In the genomic region with DNA sequence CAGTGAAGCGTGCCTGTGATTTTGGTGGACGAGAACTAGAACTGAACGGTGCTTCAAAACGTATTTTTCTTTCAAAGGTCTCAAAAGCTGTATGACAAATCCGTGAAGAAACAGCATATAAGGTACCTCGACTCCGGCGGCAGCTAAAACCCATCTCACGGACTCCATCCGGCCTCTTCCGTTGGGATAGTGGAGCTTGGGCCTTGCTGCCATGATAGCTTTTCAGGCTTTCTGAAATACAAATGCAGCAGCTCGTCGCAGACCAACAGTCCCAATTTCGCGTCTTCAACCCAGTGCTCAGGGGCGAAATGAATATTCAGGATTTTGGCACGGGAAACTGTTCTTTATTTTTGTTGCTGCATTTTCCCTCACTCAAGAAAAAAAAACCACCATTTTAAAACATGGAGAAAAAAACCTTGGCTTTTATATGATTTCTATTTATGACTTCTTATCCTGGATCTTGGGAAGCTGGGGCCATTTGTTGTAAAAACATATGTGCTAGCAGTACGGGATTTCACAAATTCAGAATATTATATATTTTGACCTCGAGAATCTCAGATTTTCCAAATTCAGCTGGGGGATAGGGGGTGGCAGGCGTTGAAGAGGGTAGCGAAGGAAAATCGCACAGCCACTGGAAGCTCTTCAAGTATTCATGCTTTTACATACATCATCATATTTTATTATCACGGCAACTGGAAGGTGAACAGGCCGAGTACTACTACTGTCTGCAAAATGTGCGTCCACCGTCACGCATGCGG, we compare ENCODE assay signal across 1 cellular context.
A peak's percentile ranks its signal among the peaks of the same experiment; 100 is the strongest.
TF ChIP-seq lines count a peak whose summit lies in the region.

No MANE protein-coding gene starts in this region.

TF ChIP-seq in HepG2, 621 proteins besides CTCF, POLR2A, EP300 and RAD21 (continued from another document and continues in another):
- TF ChIP-seq, protein P1, sequence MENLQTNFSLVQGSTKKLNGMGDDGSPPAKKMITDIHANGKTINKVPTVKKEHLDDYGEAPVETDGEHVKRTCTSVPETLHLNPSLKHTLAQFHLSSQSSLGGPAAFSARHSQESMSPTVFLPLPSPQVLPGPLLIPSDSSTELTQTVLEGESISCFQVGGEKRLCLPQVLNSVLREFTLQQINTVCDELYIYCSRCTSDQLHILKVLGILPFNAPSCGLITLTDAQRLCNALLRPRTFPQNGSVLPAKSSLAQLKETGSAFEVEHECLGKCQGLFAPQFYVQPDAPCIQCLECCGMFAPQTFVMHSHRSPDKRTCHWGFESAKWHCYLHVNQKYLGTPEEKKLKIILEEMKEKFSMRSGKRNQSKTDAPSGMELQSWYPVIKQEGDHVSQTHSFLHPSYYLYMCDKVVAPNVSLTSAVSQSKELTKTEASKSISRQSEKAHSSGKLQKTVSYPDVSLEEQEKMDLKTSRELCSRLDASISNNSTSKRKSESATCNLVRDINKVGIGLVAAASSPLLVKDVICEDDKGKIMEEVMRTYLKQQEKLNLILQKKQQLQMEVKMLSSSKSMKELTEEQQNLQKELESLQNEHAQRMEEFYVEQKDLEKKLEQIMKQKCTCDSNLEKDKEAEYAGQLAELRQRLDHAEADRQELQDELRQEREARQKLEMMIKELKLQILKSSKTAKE (CRISPR knock-in tag; IDR thresholded peaks at IDR 0.05; ENCODE audit: borderline replicate concordance): no peak
- no peak for TF ChIP-seq GMEB1 (CRISPR knock-in tag; IDR thresholded peaks at IDR 0.05; ENCODE audit: borderline replicate concordance)
- TF ChIP-seq ZNF687 (CRISPR knock-in tag; IDR thresholded peaks at IDR 0.05): no peak
- no peak for TF ChIP-seq SETDB1 (CRISPR knock-in tag; IDR thresholded peaks at IDR 0.05; ENCODE audit: borderline replicate concordance)
- no peak for TF ChIP-seq NR2F2 (IDR thresholded peaks at IDR 0.05; ENCODE audit: borderline replicate concordance, low read depth)
- TF ChIP-seq ZNF382 (CRISPR knock-in tag; IDR thresholded peaks at IDR 0.05; ENCODE audit: borderline replicate concordance): no peak
- no peak for TF ChIP-seq HOXD1 (CRISPR knock-in tag; IDR thresholded peaks at IDR 0.05)
- TF ChIP-seq TAF1 (CRISPR knock-in tag; IDR thresholded peaks at IDR 0.05): no peak
- TF ChIP-seq FOXO1 (CRISPR knock-in tag; IDR thresholded peaks at IDR 0.05): no peak
- TF ChIP-seq CCAR2 (optimal IDR thresholded peaks at IDR 0.05; ENCODE audit: low read depth, low read length): no peak
- TF ChIP-seq UBTF (CRISPR knock-in tag; IDR thresholded peaks at IDR 0.05): no peak
- TF ChIP-seq, protein P2, sequence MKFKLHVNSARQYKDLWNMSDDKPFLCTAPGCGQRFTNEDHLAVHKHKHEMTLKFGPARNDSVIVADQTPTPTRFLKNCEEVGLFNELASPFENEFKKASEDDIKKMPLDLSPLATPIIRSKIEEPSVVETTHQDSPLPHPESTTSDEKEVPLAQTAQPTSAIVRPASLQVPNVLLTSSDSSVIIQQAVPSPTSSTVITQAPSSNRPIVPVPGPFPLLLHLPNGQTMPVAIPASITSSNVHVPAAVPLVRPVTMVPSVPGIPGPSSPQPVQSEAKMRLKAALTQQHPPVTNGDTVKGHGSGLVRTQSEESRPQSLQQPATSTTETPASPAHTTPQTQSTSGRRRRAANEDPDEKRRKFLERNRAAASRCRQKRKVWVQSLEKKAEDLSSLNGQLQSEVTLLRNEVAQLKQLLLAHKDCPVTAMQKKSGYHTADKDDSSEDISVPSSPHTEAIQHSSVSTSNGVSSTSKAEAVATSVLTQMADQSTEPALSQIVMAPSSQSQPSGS (CRISPR knock-in tag; IDR thresholded peaks at IDR 0.05): no peak
- no peak for TF ChIP-seq ZBTB26 (CRISPR knock-in tag; IDR thresholded peaks at IDR 0.05; ENCODE audit: borderline replicate concordance)
- TF ChIP-seq ZFYVE20 (CRISPR knock-in tag; IDR thresholded peaks at IDR 0.05; ENCODE audit: borderline replicate concordance, low read depth): no peak
- no peak for TF ChIP-seq HNRNPLL (IDR thresholded peaks at IDR 0.05; ENCODE audit: low read depth, low read length, poor library complexity, severe bottlenecking)
- TF ChIP-seq, protein P3, sequence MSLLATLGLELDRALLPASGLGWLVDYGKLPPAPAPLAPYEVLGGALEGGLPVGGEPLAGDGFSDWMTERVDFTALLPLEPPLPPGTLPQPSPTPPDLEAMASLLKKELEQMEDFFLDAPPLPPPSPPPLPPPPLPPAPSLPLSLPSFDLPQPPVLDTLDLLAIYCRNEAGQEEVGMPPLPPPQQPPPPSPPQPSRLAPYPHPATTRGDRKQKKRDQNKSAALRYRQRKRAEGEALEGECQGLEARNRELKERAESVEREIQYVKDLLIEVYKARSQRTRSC (CRISPR knock-in tag; IDR thresholded peaks at IDR 0.05; ENCODE audit: low read depth): no peak
- TF ChIP-seq, protein P4, sequence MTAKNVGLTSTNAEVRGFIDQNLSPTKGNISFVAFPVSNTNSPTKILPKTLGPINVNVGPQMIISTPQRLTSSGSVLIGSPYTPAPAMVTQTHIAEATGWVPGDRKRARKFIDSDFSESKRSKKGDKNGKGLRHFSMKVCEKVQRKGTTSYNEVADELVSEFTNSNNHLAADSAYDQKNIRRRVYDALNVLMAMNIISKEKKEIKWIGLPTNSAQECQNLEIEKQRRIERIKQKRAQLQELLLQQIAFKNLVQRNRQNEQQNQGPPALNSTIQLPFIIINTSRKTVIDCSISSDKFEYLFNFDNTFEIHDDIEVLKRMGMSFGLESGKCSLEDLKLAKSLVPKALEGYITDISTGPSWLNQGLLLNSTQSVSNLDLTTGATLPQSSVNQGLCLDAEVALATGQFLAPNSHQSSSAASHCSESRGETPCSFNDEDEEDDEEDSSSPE (CRISPR knock-in tag; IDR thresholded peaks at IDR 0.05): no peak
- TF ChIP-seq KDM5B (CRISPR knock-in tag; IDR thresholded peaks at IDR 0.05; ENCODE audit: borderline replicate concordance): 0 out of 2 replicates have a peak, but pooled peaks have one; percentile 33
- TF ChIP-seq, protein P5, sequence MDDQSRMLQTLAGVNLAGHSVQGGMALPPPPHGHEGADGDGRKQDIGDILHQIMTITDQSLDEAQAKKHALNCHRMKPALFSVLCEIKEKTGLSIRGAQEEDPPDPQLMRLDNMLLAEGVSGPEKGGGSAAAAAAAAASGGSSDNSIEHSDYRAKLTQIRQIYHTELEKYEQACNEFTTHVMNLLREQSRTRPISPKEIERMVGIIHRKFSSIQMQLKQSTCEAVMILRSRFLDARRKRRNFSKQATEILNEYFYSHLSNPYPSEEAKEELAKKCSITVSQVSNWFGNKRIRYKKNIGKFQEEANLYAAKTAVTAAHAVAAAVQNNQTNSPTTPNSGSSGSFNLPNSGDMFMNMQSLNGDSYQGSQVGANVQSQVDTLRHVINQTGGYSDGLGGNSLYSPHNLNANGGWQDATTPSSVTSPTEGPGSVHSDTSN (CRISPR knock-in tag; IDR thresholded peaks at IDR 0.05; ENCODE audit: borderline replicate concordance): no peak
- TF ChIP-seq MLLT10 (CRISPR knock-in tag; IDR thresholded peaks at IDR 0.05): no peak
- no peak; the same call in 1 of the 2 replicates for TF ChIP-seq ZKSCAN8 (CRISPR knock-in tag; IDR thresholded peaks at IDR 0.05; ENCODE audit: borderline replicate concordance)
- TF ChIP-seq ZNF660 (CRISPR knock-in tag; IDR thresholded peaks at IDR 0.05; ENCODE audit: borderline replicate concordance, low read depth): no peak
- no peak for TF ChIP-seq ATF7 (IDR thresholded peaks at IDR 0.05)
- TF ChIP-seq ATF7 (CRISPR knock-in tag; IDR thresholded peaks at IDR 0.05): no peak
- TF ChIP-seq ZNF670 (CRISPR knock-in tag; IDR thresholded peaks at IDR 0.05; ENCODE audit: borderline replicate concordance): no peak
- peak; percentile 0; the same call in 1 of the 2 replicates for TF ChIP-seq CAMTA2 (CRISPR knock-in tag; IDR thresholded peaks at IDR 0.05; ENCODE audit: borderline replicate concordance)
- TF ChIP-seq NCOA2 (CRISPR knock-in tag; IDR thresholded peaks at IDR 0.05): no peak
- TF ChIP-seq, protein P6, sequence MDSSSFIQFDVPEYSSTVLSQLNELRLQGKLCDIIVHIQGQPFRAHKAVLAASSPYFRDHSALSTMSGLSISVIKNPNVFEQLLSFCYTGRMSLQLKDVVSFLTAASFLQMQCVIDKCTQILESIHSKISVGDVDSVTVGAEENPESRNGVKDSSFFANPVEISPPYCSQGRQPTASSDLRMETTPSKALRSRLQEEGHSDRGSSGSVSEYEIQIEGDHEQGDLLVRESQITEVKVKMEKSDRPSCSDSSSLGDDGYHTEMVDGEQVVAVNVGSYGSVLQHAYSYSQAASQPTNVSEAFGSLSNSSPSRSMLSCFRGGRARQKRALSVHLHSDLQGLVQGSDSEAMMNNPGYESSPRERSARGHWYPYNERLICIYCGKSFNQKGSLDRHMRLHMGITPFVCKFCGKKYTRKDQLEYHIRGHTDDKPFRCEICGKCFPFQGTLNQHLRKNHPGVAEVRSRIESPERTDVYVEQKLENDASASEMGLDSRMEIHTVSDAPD (CRISPR knock-in tag; IDR thresholded peaks at IDR 0.05): no peak
- TF ChIP-seq RELA (CRISPR knock-in tag; IDR thresholded peaks at IDR 0.05): no peak
- TF ChIP-seq ZNF615 (CRISPR knock-in tag; IDR thresholded peaks at IDR 0.05; ENCODE audit: borderline replicate concordance): no peak
- TF ChIP-seq FOXM1 (CRISPR knock-in tag; IDR thresholded peaks at IDR 0.05): no peak
- TF ChIP-seq U2AF2 (IDR thresholded peaks at IDR 0.05; ENCODE audit: low read depth, low read length): no peak
- no peak for TF ChIP-seq NFYC (CRISPR knock-in tag; IDR thresholded peaks at IDR 0.05)
- no peak for TF ChIP-seq RORA (CRISPR knock-in tag; IDR thresholded peaks at IDR 0.05)
